1 cellular context compared by ENCODE assay signal in genomic region chr3:30502742-30503073, GRCh38.
TF ChIP-seq lines count a peak whose summit lies in the region.

No MANE protein-coding gene starts in this region.

TF ChIP-seq in GM23338, 12 proteins besides CTCF, POLR2A, EP300 and RAD21 (continued from another document):
- TF ChIP-seq, protein P1, sequence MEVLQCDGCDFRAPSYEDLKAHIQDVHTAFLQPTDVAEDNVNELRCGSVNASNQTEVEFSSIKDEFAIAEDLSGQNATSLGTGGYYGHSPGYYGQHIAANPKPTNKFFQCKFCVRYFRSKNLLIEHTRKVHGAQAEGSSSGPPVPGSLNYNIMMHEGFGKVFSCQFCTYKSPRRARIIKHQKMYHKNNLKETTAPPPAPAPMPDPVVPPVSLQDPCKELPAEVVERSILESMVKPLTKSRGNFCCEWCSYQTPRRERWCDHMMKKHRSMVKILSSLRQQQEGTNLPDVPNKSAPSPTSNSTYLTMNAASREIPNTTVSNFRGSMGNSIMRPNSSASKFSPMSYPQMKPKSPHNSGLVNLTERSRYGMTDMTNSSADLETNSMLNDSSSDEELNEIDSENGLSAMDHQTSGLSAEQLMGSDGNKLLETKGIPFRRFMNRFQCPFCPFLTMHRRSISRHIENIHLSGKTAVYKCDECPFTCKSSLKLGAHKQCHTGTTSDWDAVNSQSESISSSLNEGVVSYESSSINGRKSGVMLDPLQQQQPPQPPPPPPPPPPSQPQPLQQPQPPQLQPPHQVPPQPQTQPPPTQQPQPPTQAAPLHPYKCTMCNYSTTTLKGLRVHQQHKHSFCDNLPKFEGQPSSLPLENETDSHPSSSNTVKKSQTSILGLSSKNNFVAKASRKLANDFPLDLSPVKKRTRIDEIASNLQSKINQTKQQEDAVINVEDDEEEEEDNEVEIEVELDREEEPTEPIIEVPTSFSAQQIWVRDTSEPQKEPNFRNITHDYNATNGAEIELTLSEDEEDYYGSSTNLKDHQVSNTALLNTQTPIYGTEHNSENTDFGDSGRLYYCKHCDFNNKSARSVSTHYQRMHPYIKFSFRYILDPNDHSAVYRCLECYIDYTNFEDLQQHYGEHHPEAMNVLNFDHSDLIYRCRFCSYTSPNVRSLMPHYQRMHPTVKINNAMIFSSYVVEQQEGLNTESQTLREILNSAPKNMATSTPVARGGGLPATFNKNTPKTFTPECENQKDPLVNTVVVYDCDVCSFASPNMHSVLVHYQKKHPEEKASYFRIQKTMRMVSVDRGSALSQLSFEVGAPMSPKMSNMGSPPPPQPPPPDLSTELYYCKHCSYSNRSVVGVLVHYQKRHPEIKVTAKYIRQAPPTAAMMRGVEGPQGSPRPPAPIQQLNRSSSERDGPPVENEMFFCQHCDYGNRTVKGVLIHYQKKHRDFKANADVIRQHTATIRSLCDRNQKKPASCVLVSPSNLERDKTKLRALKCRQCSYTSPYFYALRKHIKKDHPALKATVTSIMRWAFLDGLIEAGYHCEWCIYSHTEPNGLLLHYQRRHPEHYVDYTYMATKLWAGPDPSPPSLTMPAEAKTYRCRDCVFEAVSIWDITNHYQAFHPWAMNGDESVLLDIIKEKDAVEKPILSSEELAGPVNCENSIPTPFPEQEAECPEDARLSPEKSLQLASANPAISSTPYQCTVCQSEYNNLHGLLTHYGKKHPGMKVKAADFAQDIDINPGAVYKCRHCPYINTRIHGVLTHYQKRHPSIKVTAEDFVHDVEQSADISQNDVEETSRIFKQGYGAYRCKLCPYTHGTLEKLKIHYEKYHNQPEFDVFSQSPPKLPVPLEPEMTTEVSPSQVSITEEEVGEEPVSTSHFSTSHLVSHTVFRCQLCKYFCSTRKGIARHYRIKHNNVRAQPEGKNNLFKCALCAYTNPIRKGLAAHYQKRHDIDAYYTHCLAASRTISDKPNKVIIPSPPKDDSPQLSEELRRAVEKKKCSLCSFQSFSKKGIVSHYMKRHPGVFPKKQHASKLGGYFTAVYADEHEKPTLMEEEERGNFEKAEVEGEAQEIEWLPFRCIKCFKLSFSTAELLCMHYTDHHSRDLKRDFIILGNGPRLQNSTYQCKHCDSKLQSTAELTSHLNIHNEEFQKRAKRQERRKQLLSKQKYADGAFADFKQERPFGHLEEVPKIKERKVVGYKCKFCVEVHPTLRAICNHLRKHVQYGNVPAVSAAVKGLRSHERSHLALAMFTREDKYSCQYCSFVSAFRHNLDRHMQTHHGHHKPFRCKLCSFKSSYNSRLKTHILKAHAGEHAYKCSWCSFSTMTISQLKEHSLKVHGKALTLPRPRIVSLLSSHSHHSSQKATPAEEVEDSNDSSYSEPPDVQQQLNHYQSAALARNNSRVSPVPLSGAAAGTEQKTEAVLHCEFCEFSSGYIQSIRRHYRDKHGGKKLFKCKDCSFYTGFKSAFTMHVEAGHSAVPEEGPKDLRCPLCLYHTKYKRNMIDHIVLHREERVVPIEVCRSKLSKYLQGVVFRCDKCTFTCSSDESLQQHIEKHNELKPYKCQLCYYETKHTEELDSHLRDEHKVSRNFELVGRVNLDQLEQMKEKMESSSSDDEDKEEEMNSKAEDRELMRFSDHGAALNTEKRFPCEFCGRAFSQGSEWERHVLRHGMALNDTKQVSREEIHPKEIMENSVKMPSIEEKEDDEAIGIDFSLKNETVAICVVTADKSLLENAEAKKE (CRISPR knock-in tag; IDR thresholded peaks at IDR 0.05), result no peak
- no peak for TF ChIP-seq CREB1 (CRISPR knock-in tag; IDR thresholded peaks at IDR 0.05; ENCODE audit: low read depth)
- no peak for TF ChIP-seq NANOG (IDR thresholded peaks at IDR 0.05; ENCODE audit: borderline replicate concordance)
- TF ChIP-seq ZNF114 (CRISPR knock-in tag; IDR thresholded peaks at IDR 0.05), result no peak
- TF ChIP-seq REST (IDR thresholded peaks at IDR 0.05; ENCODE audit: unreplicated experiment), result no peak
- no peak for TF ChIP-seq POLR2AphosphoS5 (IDR thresholded peaks at IDR 0.05; ENCODE audit: low read depth)
- TF ChIP-seq STAT1 (IDR thresholded peaks at IDR 0.05; ENCODE audit: unreplicated experiment), result no peak
- TF ChIP-seq EZH2phosphoT487 (IDR thresholded peaks at IDR 0.05; ENCODE audit: unreplicated experiment), result no peak
- TF ChIP-seq EZH2 (IDR thresholded peaks at IDR 0.05; ENCODE audit: low read depth, unreplicated experiment), result no peak
- no peak for TF ChIP-seq ZNF331 (CRISPR knock-in tag; IDR thresholded peaks at IDR 0.05; ENCODE audit: low read depth)
